ENCODE assay signal across 8 cellular contexts in the genomic region with DNA sequence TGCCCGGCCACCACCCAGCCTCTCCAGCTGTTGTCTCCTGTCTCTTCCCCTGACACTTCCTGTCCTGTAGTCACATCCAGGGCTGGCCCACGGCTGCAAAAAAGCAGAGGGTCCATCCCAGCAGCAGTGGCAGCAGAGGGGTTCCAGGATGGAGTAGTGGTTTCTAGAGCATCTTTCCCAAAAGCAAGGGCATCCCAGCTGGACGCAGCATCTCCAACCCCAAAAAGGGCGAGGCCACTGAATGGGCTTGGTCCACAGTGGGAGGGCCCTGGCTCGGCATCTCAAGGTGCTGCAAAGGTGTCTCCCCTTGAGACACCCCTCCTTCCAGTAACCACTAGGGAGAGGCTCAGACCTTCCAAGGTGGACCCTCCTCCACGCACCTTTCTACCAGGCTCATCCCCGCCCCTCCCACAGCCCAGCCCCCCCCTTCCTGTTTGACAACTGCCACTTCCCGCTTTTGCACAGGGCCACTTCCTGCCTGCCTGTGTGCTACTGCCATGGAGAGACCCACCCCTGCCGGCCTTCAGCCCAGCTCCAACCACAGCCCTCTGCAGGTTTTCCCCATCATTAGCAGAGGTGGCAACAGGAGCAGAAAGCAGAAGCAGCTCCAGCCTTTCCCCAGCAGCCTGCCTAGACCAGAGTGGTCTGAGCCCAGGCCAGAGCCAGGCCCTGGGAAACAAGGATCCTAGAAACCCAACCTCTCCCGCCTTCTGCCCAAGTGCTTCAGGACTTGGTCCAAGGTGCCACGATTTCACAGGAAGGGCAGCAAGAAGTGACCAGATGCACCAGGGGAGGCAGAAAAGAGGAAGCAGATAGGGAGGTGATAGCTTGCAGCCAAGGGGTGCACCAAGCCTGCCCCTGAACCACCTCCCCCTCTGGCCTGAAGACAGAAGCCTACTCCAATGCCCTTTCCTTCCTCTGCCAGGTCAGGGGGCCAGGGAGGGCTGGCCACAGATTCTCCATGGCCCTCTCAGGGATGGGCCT. TPM values are rescaled to one million over a fixed set of nuclear protein-coding genes. Genes with fewer than 3 reads are reported as not detected.
DNase-seq lines count a peak whose midpoint lies in the region; ATAC-seq and TF ChIP-seq lines count a peak whose summit lies in the region.

No MANE protein-coding gene starts in this region.

- peak overlapping the region; percentile 75 for H3K4me3 Mint-ChIP-seq in activated naive CD8-positive, alpha-beta T cell treated with anti-CD3 and anti-CD28 coated beads, Interleukin-2, amount 50 U/mL, for 24 hours
- peak overlapping the region; percentile 86 for H3K4me3 Mint-ChIP-seq in natural killer cell treated with Interleukin-12 subunit alpha and Interleukin-12 subunit beta and Interleukin-15 and Interleukin-18, amount 100 ng/mL, for 72 hours
- no peak overlapping the region for H3K4me3 Mint-ChIP-seq in progenitor cell of endocrine pancreas (ENCODE audit: low read depth)

- peak overlapping the region; percentile 93 for H3K27ac Mint-ChIP-seq in activated naive CD8-positive, alpha-beta T cell treated with anti-CD3 and anti-CD28 coated beads, Interleukin-2, amount 50 U/mL, for 24 hours
- peak overlapping the region; percentile 89 to 96 for H3K27ac Mint-ChIP-seq in natural killer cell treated with Interleukin-12 subunit alpha and Interleukin-12 subunit beta and Interleukin-15 and Interleukin-18, amount 100 ng/mL, for 72 hours
- no peak overlapping the region for H3K27ac Mint-ChIP-seq in progenitor cell of endocrine pancreas

- H3K36me3 ChIP-seq in SJCRH30 (peaks cover 10% of the 10 kb centered on the region; the same call in 1 of the 2 replicates), MG63 (peaks cover 25% of the 10 kb centered on the region)

- H3K9me3 ChIP-seq in SJCRH30 (replicated peaks) (no peaks in the 10 kb centered on the region), MG63 (no peaks in the 10 kb centered on the region)

- no peaks in the 10 kb centered on the region for H3K27me3 Mint-ChIP-seq in activated naive CD8-positive, alpha-beta T cell treated with anti-CD3 and anti-CD28 coated beads, Interleukin-2, amount 50 U/mL, for 24 hours
- H3K27me3 Mint-ChIP-seq in natural killer cell treated with Interleukin-12 subunit alpha and Interleukin-12 subunit beta and Interleukin-15 and Interleukin-18, amount 100 ng/mL, for 72 hours, result no peaks in the 10 kb centered on the region
- no peaks in the 10 kb centered on the region for H3K27me3 Mint-ChIP-seq in progenitor cell of endocrine pancreas

- H3K9me3 Mint-ChIP-seq in activated naive CD8-positive, alpha-beta T cell treated with anti-CD3 and anti-CD28 coated beads, Interleukin-2, amount 50 U/mL, for 24 hours, result no peaks in the 10 kb centered on the region
- H3K9me3 Mint-ChIP-seq in natural killer cell treated with Interleukin-12 subunit alpha and Interleukin-12 subunit beta and Interleukin-15 and Interleukin-18, amount 100 ng/mL, for 72 hours, result no peaks in the 10 kb centered on the region
- H3K9me3 Mint-ChIP-seq in progenitor cell of endocrine pancreas (ENCODE audit: low read depth), result no peaks in the 10 kb centered on the region

- no peaks in the 10 kb centered on the region for H3K27me3 ChIP-seq in SJCRH30
- H3K27me3 ChIP-seq in MG63, result no peaks in the 10 kb centered on the region

- peaks cover 52% of the 10 kb centered on the region for H3K4me1 Mint-ChIP-seq in activated naive CD8-positive, alpha-beta T cell treated with anti-CD3 and anti-CD28 coated beads, Interleukin-2, amount 50 U/mL, for 24 hours
- H3K4me1 Mint-ChIP-seq in natural killer cell treated with Interleukin-12 subunit alpha and Interleukin-12 subunit beta and Interleukin-15 and Interleukin-18, amount 100 ng/mL, for 72 hours (ENCODE audit: low read depth in 2 of 2), result peaks cover 29 to 36% of the 10 kb centered on the region in 2 donors
- H3K4me1 Mint-ChIP-seq in progenitor cell of endocrine pancreas (ENCODE audit: low read depth), result no peaks in the 10 kb centered on the region

- H3K4me3 ChIP-seq in SJCRH30 (no peak overlapping the region), MG63 (no peak overlapping the region)

- TF ChIP-seq CTCF in GM10266 (IDR thresholded peaks at IDR 0.05; ENCODE audit: control insufficient read depth, insufficient read depth, low read depth, missing control alignments) (no peak), progenitor cell of endocrine pancreas (IDR thresholded peaks at IDR 0.05; ENCODE audit: unreplicated experiment) (no peak)

- peak; percentile 63 for DNase-seq in GM10266 (ENCODE audit: extremely low spot score)
- DNase-seq in SJCRH30, result peak; percentile 72 to 80
- peak; percentile 65 for DNase-seq in activated naive CD8-positive, alpha-beta T cell treated with anti-CD3 and anti-CD28 coated beads, Interleukin-2, amount 50 U/mL, for 24 hours
- peak; percentile 78 for DNase-seq in natural killer cell treated with Interleukin-12 subunit alpha and Interleukin-12 subunit beta and Interleukin-15 and Interleukin-18, amount 100 ng/mL, for 72 hours (ENCODE audit: low spot score)
- DNase-seq in 8988T, result no peak
- no peak for DNase-seq in progenitor cell of endocrine pancreas (ENCODE audit: low spot score, unreplicated experiment)
- no peak for DNase-seq in MG63

- ATAC-seq in HG02678 (IDR thresholded peaks at IDR 0.05; ENCODE audit: unreplicated experiment), result peak; percentile 78
- peak; percentile 77 for ATAC-seq in activated naive CD8-positive, alpha-beta T cell treated with anti-CD3 and anti-CD28 coated beads, Interleukin-2, amount 50 U/mL, for 24 hours
- ATAC-seq in natural killer cell treated with Interleukin-12 subunit alpha and Interleukin-12 subunit beta and Interleukin-15 and Interleukin-18, amount 100 ng/mL, for 72 hours, result peak; percentile 86 to 92

- H3K36me3 Mint-ChIP-seq in activated naive CD8-positive, alpha-beta T cell treated with anti-CD3 and anti-CD28 coated beads, Interleukin-2, amount 50 U/mL, for 24 hours (ENCODE audit: low read depth), result peaks cover 8% of the 10 kb centered on the region
- H3K36me3 Mint-ChIP-seq in natural killer cell treated with Interleukin-12 subunit alpha and Interleukin-12 subunit beta and Interleukin-15 and Interleukin-18, amount 100 ng/mL, for 72 hours, result peaks cover 2% of the 10 kb centered on the region
- peaks cover 5% of the 10 kb centered on the region for H3K36me3 Mint-ChIP-seq in progenitor cell of endocrine pancreas (ENCODE audit: insufficient read depth)

- H3K4me1 ChIP-seq in SJCRH30, result peaks cover 13% of the 10 kb centered on the region

- H3K27ac ChIP-seq in SJCRH30, result peak overlapping the region; percentile 24; the same call in 1 of the 2 replicates

RNA-seq across cellular contexts. Expression of a gene that starts 8.6 kb away (rescaled TPM):
- total RNA-seq in SJCRH30 (2014; rRNA removed; shearing (Covaris generic)), result 25.2 and 30.2 TPM in 2 replicates
- 10 to 100 TPM in 1 of 2 donors, 1 to 10 TPM in 1; 6.9 to 15.3 TPM for total RNA-seq in natural killer cell treated with Interleukin-12 subunit alpha and Interleukin-12 subunit beta and Interleukin-15 and Interleukin-18, amount 100 ng/mL, for 72 hours
- 20.8 and 24.5 TPM in 2 replicates for total RNA-seq in progenitor cell of endocrine pancreas
- total RNA-seq in MG63 (2014; rRNA removed; shearing (Covaris generic); ENCODE audit: low replicate concordance), result 16.5 and 24.0 TPM in 2 replicates

RNA-seq across cellular contexts. Expression of a gene that starts 45.2 kb away (rescaled TPM):
- 58.5 and 64.8 TPM in 2 replicates for total RNA-seq in SJCRH30 (2014; rRNA removed; shearing (Covaris generic))
- not detected for total RNA-seq in natural killer cell treated with Interleukin-12 subunit alpha and Interleukin-12 subunit beta and Interleukin-15 and Interleukin-18, amount 100 ng/mL, for 72 hours
- 0.38 and 0.93 TPM in 2 replicates for total RNA-seq in progenitor cell of endocrine pancreas
- 169 and 219 TPM in 2 replicates for total RNA-seq in MG63 (2014; rRNA removed; shearing (Covaris generic); ENCODE audit: low replicate concordance)

RNA-seq across cellular contexts. Expression of a gene that starts 54.4 kb away (rescaled TPM):
- total RNA-seq in SJCRH30 (2014; rRNA removed; shearing (Covaris generic)), result 19.6 and 24.5 TPM in 2 replicates
- 10 to 100 TPM; 42.8 to 83.3 TPM for total RNA-seq in natural killer cell treated with Interleukin-12 subunit alpha and Interleukin-12 subunit beta and Interleukin-15 and Interleukin-18, amount 100 ng/mL, for 72 hours
- 36.3 and 40.0 TPM in 2 replicates for total RNA-seq in progenitor cell of endocrine pancreas
- total RNA-seq in MG63 (2014; rRNA removed; shearing (Covaris generic); ENCODE audit: low replicate concordance), result 1.8 and 4.2 TPM in 2 replicates

Comparison
In these comparisons a context has a peak if more than half of its experiments do, and no peak if none do; other contexts are left out.
1. DNase-seq: peak in GM10266 (single experiment), SJCRH30 (2 of 2), activated naive CD8-positive, alpha-beta T cell treated with anti-CD3 and anti-CD28 coated beads, Interleukin-2, amount 50 U/mL, for 24 hours (single experiment) and natural killer cell treated with Interleukin-12 subunit alpha and Interleukin-12 subunit beta and Interleukin-15 and Interleukin-18, amount 100 ng/mL, for 72 hours (single experiment); none in 8988T (single experiment), progenitor cell of endocrine pancreas (single experiment) and MG63 (single experiment).
2. RNA of a gene that starts 45.2 kb away (total RNA-seq): 169 to 219 TPM in MG63 and 58.5 to 64.8 TPM in SJCRH30; not detected in natural killer cell treated with Interleukin-12 subunit alpha and Interleukin-12 subunit beta and Interleukin-15 and Interleukin-18, amount 100 ng/mL, for 72 hours and 0.38 to 0.93 TPM in progenitor cell of endocrine pancreas; every median in the first group is over 10 times any median in the second.
3. Peak in every context shown above with its lines, with median percentiles within 50 percentile points of each other: ATAC-seq.